In genomic region chr1:43366601-43367025, GRCh38 we compare ENCODE assay signal across 8 cellular contexts. TPM values are rescaled to one million over a fixed set of nuclear protein-coding genes. Genes with fewer than 3 reads are reported as not detected.
DNase-seq lines count a peak whose midpoint lies in the region; ATAC-seq, FAIRE-seq and TF ChIP-seq lines count a peak whose summit lies in the region.

No MANE protein-coding gene starts in this region.

- TF ChIP-seq POLR2A in Peyer's patch (IDR thresholded peaks at IDR 0.05) (no peak), esophagus muscularis mucosa (IDR thresholded peaks at IDR 0.05; ENCODE audit: low read depth) (no peak)

- no peak for FAIRE-seq in GM19239 (lab: Jason Lieb, UNC)

- no peak for ATAC-seq in GM19395 (IDR thresholded peaks at IDR 0.05; ENCODE audit: unreplicated experiment)
- no peak for ATAC-seq in HG02678 (IDR thresholded peaks at IDR 0.05; ENCODE audit: unreplicated experiment)

- H3K27ac ChIP-seq in Peyer's patch: peak overlapping the region; percentile 98 to 99 (median 98)
- H3K27ac ChIP-seq in esophagus muscularis mucosa (replicated peaks in 1 of 4): peak overlapping the region; percentile 90 to 96 (median 94)
- no peak overlapping the region for H3K27ac ChIP-seq in parathyroid adenoma

- DNase-seq in ELF-1 (ENCODE audit: low read depth, low spot score) (peak; percentile 50), Peyer's patch (no peak), esophagus muscularis mucosa (ENCODE audit: extremely low spot score) (no peak), GM19239 (ENCODE audit: insufficient read length, low spot score) (no peak), HEK293T (ENCODE audit: extremely low spot score) (no peak)

- no peak for TF ChIP-seq EP300 in esophagus muscularis mucosa (IDR thresholded peaks at IDR 0.05)

- CTCF ChIA-PET in HEK293T (lab: Yijun Ruan, JAX): no interaction called here

- no peaks in the 10 kb centered on the region for H3K79me2 ChIP-seq in parathyroid adenoma

- H3K9me3 ChIP-seq in Peyer's patch (no peaks in the 10 kb centered on the region), esophagus muscularis mucosa (no peaks in the 10 kb centered on the region), parathyroid adenoma (ENCODE audit: control insufficient read depth, low read length) (no peaks in the 10 kb centered on the region)

- no peak overlapping the region for H3K9ac ChIP-seq in parathyroid adenoma

- WGBS in esophagus muscularis mucosa: 37% methylated on average over 4 of the region's 5 CpGs

- H3K4me3 ChIP-seq in Peyer's patch: peak overlapping the region; percentile 80 to 98 (median 97)
- H3K4me3 ChIP-seq in esophagus muscularis mucosa: peak overlapping the region; percentile 91 to 98 (median 93)
- H3K4me3 ChIP-seq in parathyroid adenoma (ENCODE audit: low read depth, low read length): peak overlapping the region; percentile 65

- intact Hi-C loops in esophagus muscularis mucosa (cut with DNase I): no loop called here

- H3K27me3 ChIP-seq in Peyer's patch: no peaks in the 10 kb centered on the region
- no peaks in the 10 kb centered on the region for H3K27me3 ChIP-seq in esophagus muscularis mucosa
- H3K27me3 ChIP-seq in parathyroid adenoma (ENCODE audit: control insufficient read depth, insufficient read depth, low read length): no peaks in the 10 kb centered on the region

- H3K4me2 ChIP-seq in parathyroid adenoma (ENCODE audit: low read length): peak overlapping the region; percentile 86

- POLR2A ChIA-PET in HEK293T (lab: Yijun Ruan, JAX): interaction anchor here (4.3 kb wide), 1 partner anchor 9 kb away, joined by 41 read pairs; the partner anchor contains the start of gene CDC20

- H3K36me3 ChIP-seq in Peyer's patch (peaks cover 0 to 38% (median 0%) of the 10 kb centered on the region in 3 donors), esophagus muscularis mucosa (peaks cover 30 to 44% (median 42%) of the 10 kb centered on the region in 4 donors), parathyroid adenoma (ENCODE audit: control insufficient read depth, insufficient read depth, low read length) (no peaks in the 10 kb centered on the region)

- no peak for TF ChIP-seq CTCF in Peyer's patch (IDR thresholded peaks at IDR 0.05)
- TF ChIP-seq CTCF in esophagus muscularis mucosa (IDR thresholded peaks at IDR 0.05): no peak
- TF ChIP-seq CTCF in parathyroid adenoma (IDR thresholded peaks at IDR 0.05): no peak

- H3K4me1 ChIP-seq in Peyer's patch (peaks cover 4 to 36% (median 15%) of the 10 kb centered on the region in 4 donors), esophagus muscularis mucosa (peaks cover 27 to 41% (median 33%) of the 10 kb centered on the region in 4 donors), parathyroid adenoma (peaks cover 3% of the 10 kb centered on the region)

- H2AFZ ChIP-seq in parathyroid adenoma: no peak overlapping the region

TF ChIP-seq in HEK293T, 16 proteins besides CTCF, POLR2A, EP300 and RAD21:
- TF ChIP-seq LEF1 (IDR thresholded peaks at IDR 0.05; ENCODE audit: borderline replicate concordance) (no peak), FOXM1 (IDR thresholded peaks at IDR 0.05; ENCODE audit: borderline replicate concordance) (no peak), L3MBTL2 (conservative IDR thresholded peaks at IDR 0.05) (no peak), NFRKB (IDR thresholded peaks at IDR 0.05) (no peak), SP1 (IDR thresholded peaks at IDR 0.05) (no peak), ELF4 (IDR thresholded peaks at IDR 0.05) (no peak), BHLHE40 (IDR thresholded peaks at IDR 0.05; ENCODE audit: borderline replicate concordance) (no peak), FOXA1 (IDR thresholded peaks at IDR 0.05) (no peak), ZNF384 (IDR thresholded peaks at IDR 0.05) (no peak), TARDBP (IDR thresholded peaks at IDR 0.05) (no peak), SUZ12 (IDR thresholded peaks at IDR 0.05) (no peak), ARNT (IDR thresholded peaks at IDR 0.05) (no peak), PKNOX1 (IDR thresholded peaks at IDR 0.05) (no peak), HDGF (IDR thresholded peaks at IDR 0.05; ENCODE audit: borderline replicate concordance) (no peak), CTBP1 (IDR thresholded peaks at IDR 0.05; ENCODE audit: borderline replicate concordance) (no peak), FOXK2 (IDR thresholded peaks at IDR 0.05) (no peak)

RNA-seq across cellular contexts. Expression of gene ELOVL1, which starts 1.2 kb away (rescaled TPM):
- total RNA-seq in Peyer's patch: 100 to 1,000 TPM in 1 of 4 donors, 10 to 100 TPM in 3; 29.7 to 101 (median 71.3) TPM
- 10 to 100 TPM; 25.7 to 63.2 (median 49.1) TPM for total RNA-seq in esophagus muscularis mucosa

RNA-seq across cellular contexts. Expression of gene CDC20, which starts 7.8 kb away (rescaled TPM):
- total RNA-seq in Peyer's patch: 10 to 100 TPM in 1 of 4 donors, 1 to 10 TPM in 3; 3.4 to 14.9 (median 6.3) TPM
- 1 to 10 TPM in 1 of 4 donors, under 1 TPM in 1, not detected in 2; 0.42 to 1.7 TPM for total RNA-seq in esophagus muscularis mucosa

RNA-seq across cellular contexts. Expression of gene MED8, which starts 23.0 kb away (rescaled TPM):
- total RNA-seq in Peyer's patch (10 to 100 TPM; 36.1 to 58.6 (median 38.7) TPM), esophagus muscularis mucosa (10 to 100 TPM; 27.6 to 34.1 (median 32.0) TPM)

RNA-seq across cellular contexts. Expression of gene SZT2, which starts 23.1 kb away (rescaled TPM):
- total RNA-seq in Peyer's patch: 100 to 1,000 TPM in 2 of 4 donors, 10 to 100 TPM in 2; 76.9 to 129 (median 104) TPM
- total RNA-seq in esophagus muscularis mucosa: 10 to 100 TPM; 25.2 to 45.9 (median 31.3) TPM

RNA-seq across cellular contexts. Expression of gene MPL, which starts 29.0 kb away (rescaled TPM):
- total RNA-seq in Peyer's patch (not detected), esophagus muscularis mucosa (under 1 TPM in 2 of 4 donors, not detected in 2; 0.13 to 0.63 TPM)
